In genomic region chr11:46247664-46248063, GRCh38 we compare ENCODE assay signal across 9 cellular contexts. TPM values are rescaled to one million over a fixed set of nuclear protein-coding genes. Genes with fewer than 3 reads are reported as not detected.
A peak's percentile ranks its signal among the peaks of the same experiment; 100 is the strongest.
DNase-seq lines count a peak whose midpoint lies in the region; TF ChIP-seq lines count a peak whose summit lies in the region.
"Had no signal": no experiment of that assay in that cellular context is flagged by ENCODE, and none has a peak within 500 bp of the region (broad histone marks: within the 10 kb centered on the region; RNA-seq: fewer than 3 reads in every experiment).

No MANE protein-coding gene starts in this region.

- no peaks in the 10 kb centered on the region for H3K36me3 Mint-ChIP-seq in activated CD4-positive, alpha-beta T cell treated with anti-CD3 and anti-CD28 coated beads, Interleukin-2, amount 10 ng/mL, durations not matched to agents 24 days and 14 days (ENCODE audit: low read depth)

- TF ChIP-seq POLR2A in esophagus muscularis mucosa (IDR thresholded peaks at IDR 0.05; ENCODE audit: low read depth) = no peak

- no peaks in the 10 kb centered on the region for H3K27me3 Mint-ChIP-seq in activated CD4-positive, alpha-beta T cell treated with anti-CD3 and anti-CD28 coated beads, Interleukin-2, amount 10 ng/mL, durations not matched to agents 24 days and 14 days

- DNase-seq in NCI-H82 (lab: John Stamatoyannopoulos, UW) = peak; percentile 70
- no peak for DNase-seq in NCI-H82 treated with DMSO at 0.1 percent for 48 hours (lab: John Stamatoyannopoulos, UW; ENCODE audit: unreplicated experiment)
- peak; percentile 83 to 92 for DNase-seq in NCI-H2081 (lab: John Stamatoyannopoulos, UW)
- peak; percentile 76 for DNase-seq in activated CD4-positive, alpha-beta T cell treated with anti-CD3 and anti-CD28 coated beads, Interleukin-2, amount 10 ng/mL, durations not matched to agents 24 days and 14 days
- peak; percentile 87 for DNase-seq in iPS DF 6.9 (ENCODE audit: low read depth, low spot score)
- no peak for DNase-seq in esophagus muscularis mucosa (ENCODE audit: extremely low spot score)
- DNase-seq in SKM-1 (lab: John Stamatoyannopoulos, UW; ENCODE audit: unreplicated experiment) = no peak
- no peak for DNase-seq in SKM-1 treated with dmso at 0.1 percent for 144 hours (lab: John Stamatoyannopoulos, UW; ENCODE audit: unreplicated experiment)

- H3K36me3 ChIP-seq in iPS DF 6.9 (ENCODE audit: control insufficient read depth, insufficient read depth, low read length) = no peaks in the 10 kb centered on the region
- H3K36me3 ChIP-seq in esophagus muscularis mucosa = no peaks in the 10 kb centered on the region
- H3K36me3 ChIP-seq: BLaER1 had no signal

- H3K4me1 ChIP-seq in iPS DF 6.9 (ENCODE audit: control insufficient read depth, insufficient read depth, low read length) (peaks cover 3% of the 10 kb centered on the region; the same call in 1 of the 2 replicates), esophagus muscularis mucosa (peaks cover 5 to 14% (median 8%) of the 10 kb centered on the region in 4 donors)

- peaks cover 19% of the 10 kb centered on the region for H3K4me1 Mint-ChIP-seq in activated CD4-positive, alpha-beta T cell treated with anti-CD3 and anti-CD28 coated beads, Interleukin-2, amount 10 ng/mL, durations not matched to agents 24 days and 14 days

- WGBS in iPS DF 6.9 (ENCODE audit: insufficient coverage, insufficient read length) = no CpG with 5 or more reads among the region's 4 CpGs
- 85% methylated on average over 4 of the region's 4 CpGs for WGBS in esophagus muscularis mucosa

- H3K27ac Mint-ChIP-seq in activated CD4-positive, alpha-beta T cell treated with anti-CD3 and anti-CD28 coated beads, Interleukin-2, amount 10 ng/mL, durations not matched to agents 24 days and 14 days = no peak overlapping the region

- H3K9me3 ChIP-seq in iPS DF 6.9 (ENCODE audit: control insufficient read depth, insufficient read depth, low read length) (no peaks in the 10 kb centered on the region), esophagus muscularis mucosa (no peaks in the 10 kb centered on the region)
- H3K9me3 ChIP-seq: BLaER1 had no signal

- TF ChIP-seq EP300 in esophagus muscularis mucosa (IDR thresholded peaks at IDR 0.05) = no peak

- H3K9me3 Mint-ChIP-seq in activated CD4-positive, alpha-beta T cell treated with anti-CD3 and anti-CD28 coated beads, Interleukin-2, amount 10 ng/mL, durations not matched to agents 24 days and 14 days = no peaks in the 10 kb centered on the region

- H3K4me3 ChIP-seq in iPS DF 6.9 (ENCODE audit: low read length) (no peak overlapping the region), esophagus muscularis mucosa (no peak overlapping the region)
- H3K4me3 ChIP-seq: BLaER1 had no signal

- H3K27ac ChIP-seq in iPS DF 6.9 (ENCODE audit: low read length) (no peak overlapping the region), esophagus muscularis mucosa (replicated peaks in 1 of 4) (no peak overlapping the region)
- H3K27ac ChIP-seq: BLaER1 had no signal

- TF ChIP-seq CTCF in esophagus muscularis mucosa (IDR thresholded peaks at IDR 0.05) = no peak

- H3K27me3 ChIP-seq in iPS DF 6.9 (ENCODE audit: control insufficient read depth, insufficient read depth, low read length) = no peaks in the 10 kb centered on the region
- H3K27me3 ChIP-seq in esophagus muscularis mucosa = no peaks in the 10 kb centered on the region
- H3K27me3 ChIP-seq: BLaER1 had no signal

- no peak overlapping the region for H3K4me3 Mint-ChIP-seq in activated CD4-positive, alpha-beta T cell treated with anti-CD3 and anti-CD28 coated beads, Interleukin-2, amount 10 ng/mL, durations not matched to agents 24 days and 14 days

- intact Hi-C loops in activated CD4-positive, alpha-beta T cell treated with anti-CD3 and anti-CD28 coated beads, Interleukin-2, amount 10 ng/mL, durations not matched to agents 24 days and 14 days (cut with micrococcal nuclease) = no loop called here
- intact Hi-C loops in esophagus muscularis mucosa (cut with DNase I) = no loop called here

RNA-seq across cellular contexts. Expression of gene CREB3L1, which starts 29.8 kb away (rescaled TPM):
- total RNA-seq in activated CD4-positive, alpha-beta T cell treated with anti-CD3 and anti-CD28 coated beads, Interleukin-2, amount 10 ng/mL, durations not matched to agents 24 days and 14 days = 0.09 and 0.17 TPM in 2 replicates
- total RNA-seq in esophagus muscularis mucosa = 1 to 10 TPM; 1.3 to 8.7 (median 3.7) TPM

Comparison
In these comparisons a context has a peak if more than half of its experiments do, and no peak if none do; other contexts are left out.
1. DNase-seq: peak in NCI-H82 (single experiment), NCI-H2081 (2 of 2), activated CD4-positive, alpha-beta T cell treated with anti-CD3 and anti-CD28 coated beads, Interleukin-2, amount 10 ng/mL, durations not matched to agents 24 days and 14 days (single experiment) and iPS DF 6.9 (single experiment); none in NCI-H82 treated with DMSO at 0.1 percent for 48 hours (single experiment), esophagus muscularis mucosa (single experiment), SKM-1 (single experiment) and SKM-1 treated with dmso at 0.1 percent for 144 hours (single experiment).